Comparison of ENCODE assay signal across 8 cellular contexts in genomic region chr3:8356135-8356534, GRCh38.
DNase-seq lines count a peak whose midpoint lies in the region; ATAC-seq and TF ChIP-seq lines count a peak whose summit lies in the region.
"Not testable (repeated sequence)": the region's sequence is repeated elsewhere in the genome, so short reads cannot be mapped to it uniquely, and the experiment has no call there.

No MANE protein-coding gene starts in this region.

- H3K4me3 ChIP-seq in OCI-LY1 (ENCODE audit: low read depth, low read length, poor library complexity, severe bottlenecking); naive thymus-derived CD4-positive, alpha-beta T cell (ENCODE audit: low read length): not testable (repeated sequence)

- CTCF ChIA-PET in CD4-positive, alpha-beta T cell (lab: Charles Lee), result not testable (repeated sequence)
- CTCF ChIA-PET in activated CD4-positive, alpha-beta T cell treated with anti-CD3 and anti-CD28 coated beads, Interleukin-2, amount 10 ng/mL, durations not matched to agents 7 days and 5 days (lab: Charles Lee), result interaction anchor here (1.3 to 1.5 kb wide), 2 partner anchors 10 to 61 kb away, joined by 3 to 5 read pairs; no protein-coding TSS in a partner anchor
- CTCF ChIA-PET in naive thymus-derived CD4-positive, alpha-beta T cell (lab: Charles Lee), result interaction anchor here (0.7 to 2.5 kb wide), 3 partner anchors 8 to 61 kb away, joined by 4 to 9 read pairs (median 4); no protein-coding TSS in a partner anchor

- not testable (repeated sequence) for H3K36me3 ChIP-seq in OCI-LY1 (ENCODE audit: insufficient read depth, low read length); naive thymus-derived CD4-positive, alpha-beta T cell (ENCODE audit: control insufficient read depth in 2 of 3, insufficient read depth in 3 of 3, low read length in 3 of 3)

- DNase-seq in CD4-positive, alpha-beta T cell; activated CD4-positive, alpha-beta T cell treated with anti-CD3 and anti-CD28 coated beads, Interleukin-2, amount 10 ng/mL, durations not matched to agents 7 days and 5 days; activated T-cell treated with anti-CD3 and anti-CD28 coated beads, Interleukin-2, amount 50 U/mL, for 72 hours; central memory CD8-positive, alpha-beta T cell (ENCODE audit: low spot score in 2 of 2); naive thymus-derived CD4-positive, alpha-beta T cell; stimulated activated naive B cell treated with anti-CD40 and anti-IgM and Interleukin-4, amounts not matched to agents 10 μg/mL and 1 μg/mL and 100 μg/mL, for 72 hours: not testable (repeated sequence)

- H3K27me3 ChIP-seq in CD4-positive, alpha-beta T cell (ENCODE audit: control insufficient read depth, insufficient read depth, low read length); OCI-LY1 (ENCODE audit: insufficient read depth, low read length); naive thymus-derived CD4-positive, alpha-beta T cell (ENCODE audit: control insufficient read depth in 2 of 2, insufficient read depth in 2 of 2, low read length in 2 of 2): not testable (repeated sequence)

- H3K27ac ChIP-seq in CD4-positive, alpha-beta T cell (ENCODE audit: low read depth, low read length); naive thymus-derived CD4-positive, alpha-beta T cell (ENCODE audit: low read depth, low read length): not testable (repeated sequence)
- H3K27ac ChIP-seq in OCI-LY1 (ENCODE audit: low read depth, low read length, poor library complexity, severe bottlenecking), result peak overlapping the region; percentile 88

- H3K4me2 ChIP-seq in OCI-LY1 (ENCODE audit: low read length), result not testable (repeated sequence)

- not testable (repeated sequence) for H3F3A ChIP-seq in OCI-LY1 (ENCODE audit: insufficient read depth, low read length)

- not testable (repeated sequence) for H3K79me2 ChIP-seq in OCI-LY1 (ENCODE audit: insufficient read depth, low read length)

- not testable (repeated sequence) for H4K20me1 ChIP-seq in OCI-LY1 (ENCODE audit: insufficient read depth, low read length)

- H2AFZ ChIP-seq in OCI-LY1 (ENCODE audit: low read length), result not testable (repeated sequence)

- H3K4me3 Mint-ChIP-seq in CD4-positive, alpha-beta T cell; activated CD4-positive, alpha-beta T cell treated with anti-CD3 and anti-CD28 coated beads, Interleukin-2, amount 10 ng/mL, durations not matched to agents 7 days and 5 days; activated T-cell treated with anti-CD3 and anti-CD28 coated beads, Interleukin-2, amount 50 U/mL, for 72 hours; central memory CD8-positive, alpha-beta T cell; stimulated activated naive B cell treated with anti-CD40 and anti-IgM and Interleukin-4, amounts not matched to agents 10 μg/mL and 1 μg/mL and 100 μg/mL, for 72 hours: not testable (repeated sequence)
- H3K4me3 Mint-ChIP-seq in IgD-negative memory B cell, result peak overlapping the region in 1 of 4 donors; percentile 56
- peak overlapping the region in 7 of 10 donors; percentile 2 to 78 (median 64) for H3K4me3 Mint-ChIP-seq in naive thymus-derived CD4-positive, alpha-beta T cell

- H3K4me1 Mint-ChIP-seq in CD4-positive, alpha-beta T cell (ENCODE audit: low read depth), result peaks cover 68% of the 10 kb centered on the region
- peaks cover 19 to 24% (median 24%) of the 10 kb centered on the region in 3 donors for H3K4me1 Mint-ChIP-seq in IgD-negative memory B cell
- peaks cover 36% of the 10 kb centered on the region for H3K4me1 Mint-ChIP-seq in activated CD4-positive, alpha-beta T cell treated with anti-CD3 and anti-CD28 coated beads, Interleukin-2, amount 10 ng/mL, durations not matched to agents 7 days and 5 days
- peaks cover 21% of the 10 kb centered on the region for H3K4me1 Mint-ChIP-seq in activated T-cell treated with anti-CD3 and anti-CD28 coated beads, Interleukin-2, amount 50 U/mL, for 72 hours (ENCODE audit: low read depth)
- H3K4me1 Mint-ChIP-seq in central memory CD8-positive, alpha-beta T cell, result peaks cover 40% of the 10 kb centered on the region
- H3K4me1 Mint-ChIP-seq in naive thymus-derived CD4-positive, alpha-beta T cell, result peaks cover 25 to 80% (median 61%) of the 10 kb centered on the region in 7 donors
- peaks cover 16 to 27% of the 10 kb centered on the region in 2 donors for H3K4me1 Mint-ChIP-seq in stimulated activated naive B cell treated with anti-CD40 and anti-IgM and Interleukin-4, amounts not matched to agents 10 μg/mL and 1 μg/mL and 100 μg/mL, for 72 hours

- not testable (repeated sequence) for H3K9me2 ChIP-seq in OCI-LY1 (ENCODE audit: low read depth, low read length)

- POLR2A ChIA-PET in CD4-positive, alpha-beta T cell (lab: Charles Lee), result interaction anchor here (1.2 to 1.5 kb wide), 3 partner anchors 10 to 62 kb away, joined by 3 to 6 read pairs (median 4); no protein-coding TSS in a partner anchor
- POLR2A ChIA-PET in activated CD4-positive, alpha-beta T cell treated with anti-CD3 and anti-CD28 coated beads, Interleukin-2, amount 10 ng/mL, durations not matched to agents 7 days and 5 days (lab: Charles Lee), result not testable (repeated sequence)
- POLR2A ChIA-PET in naive thymus-derived CD4-positive, alpha-beta T cell (lab: Charles Lee), result interaction anchor here (0.8 to 1.1 kb wide), 3 partner anchors 10 to 27 kb away, joined by 3 read pairs; no protein-coding TSS in a partner anchor

- peaks cover 17% of the 10 kb centered on the region for H3K4me1 ChIP-seq in OCI-LY1 (ENCODE audit: insufficient read depth, low read length, severe bottlenecking)
- H3K4me1 ChIP-seq in naive thymus-derived CD4-positive, alpha-beta T cell (ENCODE audit: control insufficient read depth in 2 of 2, insufficient read depth in 2 of 2, low read length in 2 of 2), result peaks cover 32 to 35% of the 10 kb centered on the region in 2 donors

- intact Hi-C loops in CD4-positive, alpha-beta T cell (cut with DNase I, micrococcal nuclease), result loop anchor here in 1 of 2 experiments (10.0 kb wide), 1 partner anchor 481 kb away; no protein-coding TSS in a partner anchor
- intact Hi-C loops in naive thymus-derived CD4-positive, alpha-beta T cell (cut with micrococcal nuclease), result loop anchor here in 1 of 2 donors (2.0 to 5.0 kb wide), 3 partner anchors 19 to 479 kb away; no protein-coding TSS in a partner anchor

- H3K9ac ChIP-seq in OCI-LY1 (ENCODE audit: low read length), result not testable (repeated sequence)

- H3K27ac Mint-ChIP-seq in CD4-positive, alpha-beta T cell, result peak overlapping the region; percentile 89
- peak overlapping the region in 2 of 3 donors; percentile 19 to 45 for H3K27ac Mint-ChIP-seq in IgD-negative memory B cell
- H3K27ac Mint-ChIP-seq in activated CD4-positive, alpha-beta T cell treated with anti-CD3 and anti-CD28 coated beads, Interleukin-2, amount 10 ng/mL, durations not matched to agents 7 days and 5 days, result peak overlapping the region; percentile 93
- peak overlapping the region; percentile 51 for H3K27ac Mint-ChIP-seq in activated T-cell treated with anti-CD3 and anti-CD28 coated beads, Interleukin-2, amount 50 U/mL, for 72 hours
- peak overlapping the region; percentile 97 for H3K27ac Mint-ChIP-seq in central memory CD8-positive, alpha-beta T cell (ENCODE audit: low read depth)
- peak overlapping the region; percentile 80 to 95 (median 90) for H3K27ac Mint-ChIP-seq in naive thymus-derived CD4-positive, alpha-beta T cell
- peak overlapping the region; percentile 92 for H3K27ac Mint-ChIP-seq in stimulated activated naive B cell treated with anti-CD40 and anti-IgM and Interleukin-4, amounts not matched to agents 10 μg/mL and 1 μg/mL and 100 μg/mL, for 72 hours

- TF ChIP-seq CTCF in CD4-positive, alpha-beta T cell (IDR thresholded peaks at IDR 0.05); OCI-LY1 (IDR thresholded peaks at IDR 0.05; ENCODE audit: low read length): not testable (repeated sequence)

- H3K9me3 Mint-ChIP-seq in CD4-positive, alpha-beta T cell, result peaks cover 18% of the 10 kb centered on the region
- H3K9me3 Mint-ChIP-seq in IgD-negative memory B cell, result peaks cover 7 to 14% (median 8%) of the 10 kb centered on the region in 3 donors
- H3K9me3 Mint-ChIP-seq in activated CD4-positive, alpha-beta T cell treated with anti-CD3 and anti-CD28 coated beads, Interleukin-2, amount 10 ng/mL, durations not matched to agents 7 days and 5 days, result peaks cover 50% of the 10 kb centered on the region
- H3K9me3 Mint-ChIP-seq in activated T-cell treated with anti-CD3 and anti-CD28 coated beads, Interleukin-2, amount 50 U/mL, for 72 hours, result peaks cover 11 to 17% of the 10 kb centered on the region in 2 donors
- peaks cover 12% of the 10 kb centered on the region for H3K9me3 Mint-ChIP-seq in central memory CD8-positive, alpha-beta T cell
- peaks cover 2 to 41% (median 24%) of the 10 kb centered on the region in 11 donors for H3K9me3 Mint-ChIP-seq in naive thymus-derived CD4-positive, alpha-beta T cell
- H3K9me3 Mint-ChIP-seq in stimulated activated naive B cell treated with anti-CD40 and anti-IgM and Interleukin-4, amounts not matched to agents 10 μg/mL and 1 μg/mL and 100 μg/mL, for 72 hours, result peaks cover 11 to 12% of the 10 kb centered on the region in 2 donors

- H3K36me3 Mint-ChIP-seq in CD4-positive, alpha-beta T cell (ENCODE audit: low read depth), result peaks cover 34% of the 10 kb centered on the region
- not testable (repeated sequence) for H3K36me3 Mint-ChIP-seq in IgD-negative memory B cell; central memory CD8-positive, alpha-beta T cell (ENCODE audit: insufficient read depth); stimulated activated naive B cell treated with anti-CD40 and anti-IgM and Interleukin-4, amounts not matched to agents 10 μg/mL and 1 μg/mL and 100 μg/mL, for 72 hours
- peaks cover 48% of the 10 kb centered on the region for H3K36me3 Mint-ChIP-seq in activated CD4-positive, alpha-beta T cell treated with anti-CD3 and anti-CD28 coated beads, Interleukin-2, amount 10 ng/mL, durations not matched to agents 7 days and 5 days (ENCODE audit: low read depth)
- H3K36me3 Mint-ChIP-seq in activated T-cell treated with anti-CD3 and anti-CD28 coated beads, Interleukin-2, amount 50 U/mL, for 72 hours (ENCODE audit: insufficient read depth in 2 of 2), result peaks cover 11 to 16% of the 10 kb centered on the region in 2 donors
- peaks cover 9 to 35% (median 20%) of the 10 kb centered on the region in 5 donors for H3K36me3 Mint-ChIP-seq in naive thymus-derived CD4-positive, alpha-beta T cell

- not testable (repeated sequence) for ATAC-seq in CD4-positive, alpha-beta T cell (ENCODE audit: poor library complexity); activated T-cell treated with anti-CD3 and anti-CD28 coated beads, Interleukin-2, amount 50 U/mL, for 72 hours (replicated peaks in 1 of 2); central memory CD8-positive, alpha-beta T cell (replicated peaks; ENCODE audit: extremely low read depth, poor library complexity, severe bottlenecking); naive thymus-derived CD4-positive, alpha-beta T cell; stimulated activated naive B cell treated with anti-CD40 and anti-IgM and Interleukin-4, amounts not matched to agents 10 μg/mL and 1 μg/mL and 100 μg/mL, for 72 hours (replicated peaks)

- H3K27me3 Mint-ChIP-seq in CD4-positive, alpha-beta T cell; IgD-negative memory B cell; activated CD4-positive, alpha-beta T cell treated with anti-CD3 and anti-CD28 coated beads, Interleukin-2, amount 10 ng/mL, durations not matched to agents 7 days and 5 days; activated T-cell treated with anti-CD3 and anti-CD28 coated beads, Interleukin-2, amount 50 U/mL, for 72 hours (ENCODE audit: low read depth); central memory CD8-positive, alpha-beta T cell; naive thymus-derived CD4-positive, alpha-beta T cell; stimulated activated naive B cell treated with anti-CD40 and anti-IgM and Interleukin-4, amounts not matched to agents 10 μg/mL and 1 μg/mL and 100 μg/mL, for 72 hours: not testable (repeated sequence)

- peaks cover 18% of the 10 kb centered on the region for H3K9me3 ChIP-seq in CD4-positive, alpha-beta T cell (ENCODE audit: control insufficient read depth, low read length)
- H3K9me3 ChIP-seq in OCI-LY1 (ENCODE audit: low read length); naive thymus-derived CD4-positive, alpha-beta T cell (ENCODE audit: control insufficient read depth in 2 of 3, low read length in 3 of 3): not testable (repeated sequence)

Comparison
In these comparisons a context has a peak if more than half of its experiments do, and no peak if none do; other contexts are left out.
1. H3K27ac Mint-ChIP-seq: peak in every context shown above with its lines; median percentile 97 in central memory CD8-positive, alpha-beta T cell; 93 in activated CD4-positive, alpha-beta T cell treated with anti-CD3 and anti-CD28 coated beads, Interleukin-2, amount 10 ng/mL, durations not matched to agents 7 days and 5 days; 92 in stimulated activated naive B cell treated with anti-CD40 and anti-IgM and Interleukin-4, amounts not matched to agents 10 μg/mL and 1 μg/mL and 100 μg/mL, for 72 hours; 90 in naive thymus-derived CD4-positive, alpha-beta T cell; 89 in CD4-positive, alpha-beta T cell; 51 in activated T-cell treated with anti-CD3 and anti-CD28 coated beads, Interleukin-2, amount 50 U/mL, for 72 hours; 32 in IgD-negative memory B cell.